10 cellular contexts compared by ENCODE assay signal in the genomic region with DNA sequence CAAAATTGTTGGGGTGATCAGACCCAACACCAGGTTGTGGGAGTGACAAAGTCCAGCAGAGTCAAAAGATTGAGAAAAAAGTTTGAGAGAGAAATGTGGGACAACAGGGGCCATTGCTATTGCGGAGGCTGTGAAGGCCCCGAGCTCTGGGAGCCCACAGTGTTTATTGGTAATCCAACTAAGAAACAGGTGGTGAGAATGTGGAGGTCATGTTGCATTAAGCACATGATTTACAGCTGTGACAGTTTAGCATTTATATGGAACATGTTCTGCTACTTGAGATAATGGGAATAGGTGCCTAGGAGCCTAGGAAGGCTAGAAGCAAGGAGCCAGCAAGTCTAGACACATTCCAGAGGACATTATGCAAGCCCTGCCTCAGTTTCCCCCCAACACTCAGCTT. TPM values are rescaled to one million over a fixed set of nuclear protein-coding genes. Genes with fewer than 3 reads are reported as not detected.
"Had no signal": no experiment of that assay in that cellular context is flagged by ENCODE, and none has a peak within 500 bp of the region (broad histone marks: within the 10 kb centered on the region; RNA-seq: fewer than 3 reads in every experiment).

No MANE protein-coding gene starts in this region.

RNA-seq across cellular contexts. Expression of a gene that starts 36.7 kb away (rescaled TPM):
- total RNA-seq: endothelial cell of umbilical vein; epithelial cell of proximal tubule; fibroblast of lung; foreskin keratinocyte; gastroesophageal sphincter; lower leg skin; lung microvascular endothelial cell; naive thymus-derived CD8-positive, alpha-beta T cell had no signal
- polyA plus RNA-seq: endothelial cell of umbilical vein; fibroblast of lung; foreskin keratinocyte; naive thymus-derived CD8-positive, alpha-beta T cell; neural cell; stomach had no signal
